8 cellular contexts compared by ENCODE assay signal in the genomic region with DNA sequence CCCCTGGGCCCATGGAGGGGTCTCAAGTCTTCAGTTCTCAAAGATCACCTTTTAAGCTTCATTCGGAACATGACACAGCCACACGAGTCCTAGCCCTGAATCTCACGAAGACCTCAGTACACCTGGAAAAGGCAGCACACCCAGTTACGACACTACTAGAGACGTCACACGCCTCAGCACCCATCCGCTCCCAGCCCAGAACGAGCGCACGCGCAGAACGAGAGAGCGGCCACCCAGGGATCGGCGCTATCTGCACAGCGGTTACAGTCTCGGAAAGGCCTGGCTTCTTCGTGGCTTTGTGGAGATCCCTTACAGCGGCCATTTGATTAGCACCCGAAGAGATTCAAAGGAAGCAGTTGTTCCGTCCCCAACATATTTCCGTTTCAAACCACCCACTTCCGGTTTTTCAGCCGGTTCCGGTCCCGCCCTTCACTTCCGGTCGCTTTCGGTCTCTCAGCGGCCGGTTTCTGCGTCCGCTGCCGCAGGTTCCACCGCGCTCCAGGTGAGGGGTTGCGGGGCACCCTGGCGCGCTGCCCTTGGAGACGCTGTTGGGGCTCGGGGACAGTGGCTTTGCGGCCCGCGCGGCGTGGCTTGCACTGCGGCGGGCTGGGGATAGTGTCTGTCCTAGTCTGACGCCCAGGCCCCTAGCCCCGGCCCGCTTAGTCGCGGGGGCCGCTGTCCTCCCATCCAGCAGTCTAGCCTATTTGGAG.
DNase-seq lines count a peak whose midpoint lies in the region; ATAC-seq and TF ChIP-seq lines count a peak whose summit lies in the region.

A gene with protein sequence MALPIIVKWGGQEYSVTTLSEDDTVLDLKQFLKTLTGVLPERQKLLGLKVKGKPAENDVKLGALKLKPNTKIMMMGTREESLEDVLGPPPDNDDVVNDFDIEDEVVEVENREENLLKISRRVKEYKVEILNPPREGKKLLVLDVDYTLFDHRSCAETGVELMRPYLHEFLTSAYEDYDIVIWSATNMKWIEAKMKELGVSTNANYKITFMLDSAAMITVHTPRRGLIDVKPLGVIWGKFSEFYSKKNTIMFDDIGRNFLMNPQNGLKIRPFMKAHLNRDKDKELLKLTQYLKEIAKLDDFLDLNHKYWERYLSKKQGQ (plus strand): TSS at position 432 of the 710 bp plus-strand sequence. CDS start 5,626 bp downstream, outside the sequence.

- ATAC-seq in GM18519 (IDR thresholded peaks at IDR 0.05; ENCODE audit: low FRiP score, unreplicated experiment) = peak; percentile 71
- ATAC-seq in HG03025 (IDR thresholded peaks at IDR 0.05; ENCODE audit: low FRiP score, unreplicated experiment) = peak; percentile 93

- H3K4me3 ChIP-seq in retinal pigment epithelial cell (ENCODE audit: low read length) = peak within 1 kb of the TSS; percentile 95

- DNase-seq in NCI-H2081 treated with DMSO at 0.1 percent for 48 hours (lab: John Stamatoyannopoulos, UW) = peak; percentile 61
- DNase-seq in T1000 (lab: John Stamatoyannopoulos, UW) = peak; percentile 55
- peak; percentile 89 for DNase-seq in astrocyte of the hippocampus (ENCODE audit: low read depth, low spot score)
- DNase-seq in hippocampal formation (lab: John Stamatoyannopoulos, UW) = peak; percentile 66 to 73
- peak; percentile 34 for DNase-seq in retinal pigment epithelial cell (ENCODE audit: low read depth)
- DNase-seq in GF-D8 (lab: John Stamatoyannopoulos, UW) = no peak

- no peak for TF ChIP-seq CTCF in retinal pigment epithelial cell (conservative IDR thresholded peaks at IDR 0.05; ENCODE audit: low read depth, low read length)
